ENCODE assay signal across 1 cellular context in the genomic region with DNA sequence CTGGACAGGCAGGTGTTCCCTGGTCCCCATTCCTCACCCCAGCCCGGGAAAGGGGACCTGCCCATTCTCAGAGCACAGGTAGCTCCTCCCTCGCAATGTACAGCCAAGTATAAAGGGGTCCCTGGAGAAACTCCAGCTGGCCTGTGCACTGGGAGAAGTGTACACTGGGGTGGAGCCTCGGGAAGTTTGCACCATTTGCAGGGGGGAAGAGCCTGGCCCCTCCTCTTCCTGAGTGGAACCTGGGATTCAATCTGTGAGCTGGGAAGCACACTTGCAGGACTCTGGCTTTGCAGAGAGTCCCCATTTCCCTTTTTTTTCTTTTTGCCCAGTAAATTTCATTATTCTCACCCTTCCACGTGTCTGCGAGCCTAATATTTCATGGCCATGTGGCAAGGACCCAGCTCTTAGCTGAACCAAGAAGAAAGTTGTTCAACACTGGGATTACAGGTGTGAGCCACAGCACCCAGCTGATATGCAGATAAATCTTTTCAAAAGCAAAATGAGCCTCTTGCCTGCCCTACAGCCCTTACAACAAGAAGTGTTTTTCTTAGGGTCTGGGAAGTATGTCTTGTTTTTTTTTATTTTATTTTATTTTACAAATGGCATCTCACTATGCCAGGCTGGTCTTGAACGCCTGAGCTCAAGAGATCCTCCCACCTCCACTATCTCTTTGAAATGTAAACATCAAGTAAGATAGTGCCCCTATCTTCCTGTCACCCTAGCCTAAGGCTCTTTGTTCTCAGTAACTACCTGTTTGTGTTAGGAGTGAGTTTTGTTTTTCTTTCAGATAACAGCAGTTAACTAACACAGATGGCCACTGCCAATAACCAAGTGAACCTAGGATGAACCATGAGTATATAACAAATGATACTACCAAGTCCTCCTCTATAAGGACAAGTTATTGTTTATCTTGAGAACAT.
TF ChIP-seq lines count a peak whose summit lies in the region.

No MANE protein-coding gene starts in this region.

TF ChIP-seq in HepG2, 621 proteins besides CTCF, POLR2A, EP300 and RAD21 (continued from another document):
- TF ChIP-seq ZKSCAN1 (IDR thresholded peaks at IDR 0.05; ENCODE audit: low read length) (no peak), ZNF260 (CRISPR knock-in tag; IDR thresholded peaks at IDR 0.05; ENCODE audit: borderline replicate concordance, low read depth) (no peak), RBFOX2 (IDR thresholded peaks at IDR 0.05; ENCODE audit: low read depth, low read length) (no peak), MAZ (IDR thresholded peaks at IDR 0.05; ENCODE audit: borderline replicate concordance, low read depth, low read length) (no peak), MAZ (CRISPR knock-in tag; IDR thresholded peaks at IDR 0.05; ENCODE audit: low read depth) (0 out of 2 replicates have a peak, but pooled peaks have one; percentile 35)
- TF ChIP-seq, protein P1, sequence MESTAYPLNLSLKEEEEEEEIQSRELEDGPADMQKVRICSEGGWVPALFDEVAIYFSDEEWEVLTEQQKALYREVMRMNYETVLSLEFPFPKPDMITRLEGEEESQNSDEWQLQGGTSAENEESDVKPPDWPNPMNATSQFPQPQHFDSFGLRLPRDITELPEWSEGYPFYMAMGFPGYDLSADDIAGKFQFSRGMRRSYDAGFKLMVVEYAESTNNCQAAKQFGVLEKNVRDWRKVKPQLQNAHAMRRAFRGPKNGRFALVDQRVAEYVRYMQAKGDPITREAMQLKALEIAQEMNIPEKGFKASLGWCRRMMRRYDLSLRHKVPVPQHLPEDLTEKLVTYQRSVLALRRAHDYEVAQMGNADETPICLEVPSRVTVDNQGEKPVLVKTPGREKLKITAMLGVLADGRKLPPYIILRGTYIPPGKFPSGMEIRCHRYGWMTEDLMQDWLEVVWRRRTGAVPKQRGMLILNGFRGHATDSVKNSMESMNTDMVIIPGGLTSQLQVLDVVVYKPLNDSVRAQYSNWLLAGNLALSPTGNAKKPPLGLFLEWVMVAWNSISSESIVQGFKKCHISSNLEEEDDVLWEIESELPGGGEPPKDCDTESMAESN (CRISPR knock-in tag; conservative IDR thresholded peaks at IDR 0.05) = no peak
